ENCODE assay signal across 1 cellular context in genomic region chr12:1661553-1662335, GRCh38.
TF ChIP-seq lines count a peak whose summit lies in the region.

No MANE protein-coding gene starts in this region.

TF ChIP-seq in HepG2, 621 proteins besides CTCF, POLR2A, EP300 and RAD21 (continued from another document and continues in another):
- no peak; the same call in 1 of the 2 replicates for TF ChIP-seq ZHX2 (IDR thresholded peaks at IDR 0.05; ENCODE audit: low read depth)
- TF ChIP-seq ZHX2 (CRISPR knock-in tag; IDR thresholded peaks at IDR 0.05; ENCODE audit: borderline replicate concordance), result no peak
- no peak for TF ChIP-seq CBX1 (IDR thresholded peaks at IDR 0.05; ENCODE audit: low read depth)
- TF ChIP-seq RFX3 (CRISPR knock-in tag; IDR thresholded peaks at IDR 0.05), result no peak
- TF ChIP-seq ZNF746 (CRISPR knock-in tag; IDR thresholded peaks at IDR 0.05), result 0 out of 2 replicates have a peak, but pooled peaks have one; percentile 36
- no peak for TF ChIP-seq MTERF4 (CRISPR knock-in tag; IDR thresholded peaks at IDR 0.05)
- no peak for TF ChIP-seq ZNF512 (CRISPR knock-in tag; IDR thresholded peaks at IDR 0.05)
- peak; percentile 78 for TF ChIP-seq ZSCAN25 (CRISPR knock-in tag; IDR thresholded peaks at IDR 0.05)
- TF ChIP-seq PATZ1 (CRISPR knock-in tag; IDR thresholded peaks at IDR 0.05), result peak; percentile 81
- peak; percentile 90 for TF ChIP-seq ZNF281 (CRISPR knock-in tag; IDR thresholded peaks at IDR 0.05; ENCODE audit: borderline replicate concordance)
- peak in 1 of 2 experiments; percentile 69; a peak in 1 of 4 replicates for TF ChIP-seq REST (IDR thresholded peaks at IDR 0.05; ENCODE audit: borderline replicate concordance in 1 of 2, low read depth in 1 of 2, low read length in 2 of 2)
- no peak for TF ChIP-seq TGIF2 (CRISPR knock-in tag; IDR thresholded peaks at IDR 0.05)
- peak; percentile 86; the same call in 1 of the 2 replicates for TF ChIP-seq MAX (IDR thresholded peaks at IDR 0.05)
- TF ChIP-seq TCF7L2 (IDR thresholded peaks at IDR 0.05; ENCODE audit: low read depth, low read length), result no peak
- no peak for TF ChIP-seq NKX3-1 (CRISPR knock-in tag; IDR thresholded peaks at IDR 0.05)
- no peak for TF ChIP-seq ZNF33A (CRISPR knock-in tag; IDR thresholded peaks at IDR 0.05; ENCODE audit: borderline replicate concordance)
- TF ChIP-seq IKZF1 (IDR thresholded peaks at IDR 0.05), result no peak
- TF ChIP-seq GATAD1 (CRISPR knock-in tag; IDR thresholded peaks at IDR 0.05), result peak; percentile 38; the same call in 1 of the 2 replicates
- peak; percentile 63; the same call in 1 of the 2 replicates for TF ChIP-seq IRF2 (CRISPR knock-in tag; IDR thresholded peaks at IDR 0.05)
- TF ChIP-seq ZNF430 (CRISPR knock-in tag; IDR thresholded peaks at IDR 0.05), result peak; percentile 53; the same call in 1 of the 2 replicates
- TF ChIP-seq HIVEP1 (CRISPR knock-in tag; IDR thresholded peaks at IDR 0.05), result no peak
- peak; percentile 37; the same call in 1 of the 2 replicates for TF ChIP-seq HMG20A (CRISPR knock-in tag; IDR thresholded peaks at IDR 0.05; ENCODE audit: borderline replicate concordance)
- no peak for TF ChIP-seq THAP7 (CRISPR knock-in tag; IDR thresholded peaks at IDR 0.05)
- 0 out of 2 replicates have a peak, but pooled peaks have one; percentile 51 for TF ChIP-seq CENPT (CRISPR knock-in tag; IDR thresholded peaks at IDR 0.05; ENCODE audit: low read depth)
- no peak for TF ChIP-seq ZNF749 (CRISPR knock-in tag; IDR thresholded peaks at IDR 0.05; ENCODE audit: borderline replicate concordance)
- TF ChIP-seq NFATC3 (CRISPR knock-in tag; IDR thresholded peaks at IDR 0.05), result no peak
- no peak for TF ChIP-seq ZNF142 (CRISPR knock-in tag; IDR thresholded peaks at IDR 0.05)
